Comparison of ENCODE assay signal across 15 cellular contexts in genomic region chr10:102268333-102268999, GRCh38. TPM values are rescaled to one million over a fixed set of nuclear protein-coding genes. Genes with fewer than 3 reads are reported as not detected.
A peak's percentile ranks its signal among the peaks of the same experiment; 100 is the strongest.
DNase-seq lines count a peak whose midpoint lies in the region; ATAC-seq, FAIRE-seq and TF ChIP-seq lines count a peak whose summit lies in the region.
"Had no signal": no experiment of that assay in that cellular context is flagged by ENCODE, and none has a peak within 500 bp of the region (broad histone marks: within the 10 kb centered on the region; RNA-seq: fewer than 3 reads in every experiment).

No MANE protein-coding gene starts in this region.

- no peak for FAIRE-seq in GM12892 (lab: Jason Lieb, UNC)
- FAIRE-seq: GM18507, urothelium cell line had no signal

- peak; percentile 16 for TF ChIP-seq CTCF in foreskin keratinocyte (conservative IDR thresholded peaks at IDR 0.05)

- peaks cover 60% of the 10 kb centered on the region for H3K4me1 Mint-ChIP-seq in activated T-cell treated with anti-CD3 and anti-CD28 coated beads, Interleukin-2, amount 50 U/mL, for 4 hours (ENCODE audit: low read depth)
- peaks cover 41% of the 10 kb centered on the region for H3K4me1 Mint-ChIP-seq in activated CD4-positive, alpha-beta memory T cell treated with anti-CD3 and anti-CD28 coated beads, Interleukin-2, amount 10 ng/mL, durations not matched to agents 7 days and 5 days
- peaks cover 50% of the 10 kb centered on the region for H3K4me1 Mint-ChIP-seq in stimulated activated naive CD8-positive, alpha-beta T cell treated with anti-CD3 and anti-CD28 coated beads, Interleukin-15, amount 100 ng/mL, for 72 hours

- POLR2A ChIA-PET in activated CD4-positive, alpha-beta memory T cell treated with anti-CD3 and anti-CD28 coated beads, Interleukin-2, amount 10 ng/mL, durations not matched to agents 7 days and 5 days (lab: Charles Lee): interaction anchor here (0.8 to 2.7 kb wide), 4 partner anchors 11 to 55 kb away, joined by 3 to 8 read pairs (median 5); partner anchors contain the start of gene GBF1

- peak overlapping the region; percentile 16 for H3K4me3 Mint-ChIP-seq in activated T-cell treated with anti-CD3 and anti-CD28 coated beads, Interleukin-2, amount 50 U/mL, for 4 hours
- no peak overlapping the region for H3K4me3 Mint-ChIP-seq in activated CD4-positive, alpha-beta memory T cell treated with anti-CD3 and anti-CD28 coated beads, Interleukin-2, amount 10 ng/mL, durations not matched to agents 7 days and 5 days
- H3K4me3 Mint-ChIP-seq in stimulated activated naive CD8-positive, alpha-beta T cell treated with anti-CD3 and anti-CD28 coated beads, Interleukin-15, amount 100 ng/mL, for 72 hours: no peak overlapping the region
- H3K4me3 Mint-ChIP-seq: naive B cell had no signal

- H3K4me1 ChIP-seq in foreskin keratinocyte: peaks cover 9% of the 10 kb centered on the region

- H3K36me3 Mint-ChIP-seq in activated T-cell treated with anti-CD3 and anti-CD28 coated beads, Interleukin-2, amount 50 U/mL, for 4 hours (ENCODE audit: insufficient read depth): peaks cover 19% of the 10 kb centered on the region
- peaks cover 28% of the 10 kb centered on the region for H3K36me3 Mint-ChIP-seq in activated CD4-positive, alpha-beta memory T cell treated with anti-CD3 and anti-CD28 coated beads, Interleukin-2, amount 10 ng/mL, durations not matched to agents 7 days and 5 days (ENCODE audit: low read depth)

- no peaks in the 10 kb centered on the region for H3K27me3 ChIP-seq in foreskin keratinocyte

- no peak for TF ChIP-seq POLR2A in GM12892 (IDR thresholded peaks at IDR 0.05; ENCODE audit: low read depth, low read length)

- H3K9me3 Mint-ChIP-seq in activated T-cell treated with anti-CD3 and anti-CD28 coated beads, Interleukin-2, amount 50 U/mL, for 4 hours: no peaks in the 10 kb centered on the region
- H3K9me3 Mint-ChIP-seq in activated CD4-positive, alpha-beta memory T cell treated with anti-CD3 and anti-CD28 coated beads, Interleukin-2, amount 10 ng/mL, durations not matched to agents 7 days and 5 days: no peaks in the 10 kb centered on the region
- H3K9me3 Mint-ChIP-seq in stimulated activated naive CD8-positive, alpha-beta T cell treated with anti-CD3 and anti-CD28 coated beads, Interleukin-15, amount 100 ng/mL, for 72 hours: no peaks in the 10 kb centered on the region
- H3K9me3 Mint-ChIP-seq: naive B cell had no signal

- no peak for DNase-seq in activated T-cell treated with anti-CD3 and anti-CD28 coated beads, Interleukin-2, amount 50 U/mL, for 4 hours
- DNase-seq in activated T-cell treated with anti-CD3 and anti-CD28 coated beads for 4 hours (no peak), foreskin keratinocyte (no peak), GM12892 (ENCODE audit: insufficient read length) (no peak), midbrain (lab: John Stamatoyannopoulos, UW) (no peak)
- no peak for DNase-seq in activated CD4-positive, alpha-beta memory T cell treated with anti-CD3 and anti-CD28 coated beads, Interleukin-2, amount 10 ng/mL, durations not matched to agents 7 days and 5 days
- DNase-seq in stimulated activated naive CD8-positive, alpha-beta T cell treated with anti-CD3 and anti-CD28 coated beads, Interleukin-15, amount 100 ng/mL, for 72 hours: no peak
- DNase-seq: activated CD4-positive, CD25-positive, alpha-beta regulatory T cell; hypothalamus; naive B cell had no signal

- peak overlapping the region; percentile 45 for H3K27ac Mint-ChIP-seq in activated CD4-positive, alpha-beta memory T cell treated with anti-CD3 and anti-CD28 coated beads, Interleukin-2, amount 10 ng/mL, durations not matched to agents 7 days and 5 days
- peak overlapping the region; percentile 42 to 68 for H3K27ac Mint-ChIP-seq in stimulated activated naive CD8-positive, alpha-beta T cell treated with anti-CD3 and anti-CD28 coated beads, Interleukin-15, amount 100 ng/mL, for 72 hours

- CTCF ChIA-PET in activated CD4-positive, alpha-beta memory T cell treated with anti-CD3 and anti-CD28 coated beads, Interleukin-2, amount 10 ng/mL, durations not matched to agents 7 days and 5 days (lab: Charles Lee): interaction anchor here (0.8 to 3.5 kb wide), 8 partner anchors 13 to 99 kb away, joined by 3 to 20 read pairs (median 4); no protein-coding TSS in a partner anchor

- H3K27ac ChIP-seq in foreskin keratinocyte: no peak overlapping the region

- H3K27me3 Mint-ChIP-seq in activated T-cell treated with anti-CD3 and anti-CD28 coated beads, Interleukin-2, amount 50 U/mL, for 4 hours (ENCODE audit: low read depth): no peaks in the 10 kb centered on the region
- H3K27me3 Mint-ChIP-seq in activated CD4-positive, alpha-beta memory T cell treated with anti-CD3 and anti-CD28 coated beads, Interleukin-2, amount 10 ng/mL, durations not matched to agents 7 days and 5 days: no peaks in the 10 kb centered on the region
- no peaks in the 10 kb centered on the region for H3K27me3 Mint-ChIP-seq in stimulated activated naive CD8-positive, alpha-beta T cell treated with anti-CD3 and anti-CD28 coated beads, Interleukin-15, amount 100 ng/mL, for 72 hours
- H3K27me3 Mint-ChIP-seq: naive B cell had no signal

- peak; percentile 52 to 62 for ATAC-seq in activated T-cell treated with anti-CD3 and anti-CD28 coated beads, Interleukin-2, amount 50 U/mL, for 4 hours
- ATAC-seq in foreskin keratinocyte (no peak), GM18498 (IDR thresholded peaks at IDR 0.05; ENCODE audit: unreplicated experiment) (no peak)
- ATAC-seq in stimulated activated naive CD8-positive, alpha-beta T cell treated with anti-CD3 and anti-CD28 coated beads, Interleukin-15, amount 100 ng/mL, for 72 hours: peak; percentile 65

RNA-seq across cellular contexts. Expression of gene GBF1, which starts 23.1 kb away (rescaled TPM):
- 10 to 100 TPM; 42.9 to 46.5 (median 43.3) TPM for total RNA-seq in activated T-cell treated with anti-CD3 and anti-CD28 coated beads, Interleukin-2, amount 50 U/mL, for 4 hours
- 10 to 100 TPM; 42.4 to 43.1 TPM for total RNA-seq in activated CD4-positive, alpha-beta memory T cell treated with anti-CD3 and anti-CD28 coated beads, Interleukin-2, amount 10 ng/mL, durations not matched to agents 7 days and 5 days
- total RNA-seq in foreskin keratinocyte: 39.9 and 44.2 TPM in 2 replicates
- 15.0 and 15.4 TPM in 2 replicates for polyA plus RNA-seq in foreskin keratinocyte
- polyA plus RNA-seq in GM12892 (2012; ENCODE audit: missing spikeins): 14.1 TPM

RNA-seq across cellular contexts. Expression of gene PITX3, which starts 27.2 kb away (rescaled TPM):
- under 1 TPM in 2 of 3 donors, not detected in 1; 0.25 to 0.46 TPM for total RNA-seq in activated T-cell treated with anti-CD3 and anti-CD28 coated beads, Interleukin-2, amount 50 U/mL, for 4 hours
- not detected for total RNA-seq in activated CD4-positive, alpha-beta memory T cell treated with anti-CD3 and anti-CD28 coated beads, Interleukin-2, amount 10 ng/mL, durations not matched to agents 7 days and 5 days
- not detected in 2 replicates for total RNA-seq in foreskin keratinocyte
- polyA plus RNA-seq in foreskin keratinocyte: 0.03 TPM in 1 of 2 replicates, not detected in the other
- not detected for polyA plus RNA-seq in GM12892 (2012; ENCODE audit: missing spikeins)
- total RNA-seq: MCF 10A had no signal
- polyA plus RNA-seq: BJ had no signal

RNA-seq across cellular contexts. Expression of gene ELOVL3, which starts 42.4 kb away (rescaled TPM):
- not detected for total RNA-seq in activated T-cell treated with anti-CD3 and anti-CD28 coated beads, Interleukin-2, amount 50 U/mL, for 4 hours
- not detected for total RNA-seq in activated CD4-positive, alpha-beta memory T cell treated with anti-CD3 and anti-CD28 coated beads, Interleukin-2, amount 10 ng/mL, durations not matched to agents 7 days and 5 days
- total RNA-seq in foreskin keratinocyte: 0.21 and 0.31 TPM in 2 replicates
- polyA plus RNA-seq in foreskin keratinocyte: 0.28 and 0.31 TPM in 2 replicates
- polyA plus RNA-seq in GM12892 (2012; ENCODE audit: missing spikeins): 0.19 TPM
- total RNA-seq: MCF 10A had no signal

Comparison
In these comparisons a context has a peak if more than half of its experiments do, and no peak if none do; other contexts are left out.
1. ATAC-seq: peak in activated T-cell treated with anti-CD3 and anti-CD28 coated beads, Interleukin-2, amount 50 U/mL, for 4 hours (2 of 2) and stimulated activated naive CD8-positive, alpha-beta T cell treated with anti-CD3 and anti-CD28 coated beads, Interleukin-15, amount 100 ng/mL, for 72 hours (single experiment); none in foreskin keratinocyte (single experiment) and GM18498 (single experiment).